Comparison of ENCODE assay signal across 11 cellular contexts in the genomic region with DNA sequence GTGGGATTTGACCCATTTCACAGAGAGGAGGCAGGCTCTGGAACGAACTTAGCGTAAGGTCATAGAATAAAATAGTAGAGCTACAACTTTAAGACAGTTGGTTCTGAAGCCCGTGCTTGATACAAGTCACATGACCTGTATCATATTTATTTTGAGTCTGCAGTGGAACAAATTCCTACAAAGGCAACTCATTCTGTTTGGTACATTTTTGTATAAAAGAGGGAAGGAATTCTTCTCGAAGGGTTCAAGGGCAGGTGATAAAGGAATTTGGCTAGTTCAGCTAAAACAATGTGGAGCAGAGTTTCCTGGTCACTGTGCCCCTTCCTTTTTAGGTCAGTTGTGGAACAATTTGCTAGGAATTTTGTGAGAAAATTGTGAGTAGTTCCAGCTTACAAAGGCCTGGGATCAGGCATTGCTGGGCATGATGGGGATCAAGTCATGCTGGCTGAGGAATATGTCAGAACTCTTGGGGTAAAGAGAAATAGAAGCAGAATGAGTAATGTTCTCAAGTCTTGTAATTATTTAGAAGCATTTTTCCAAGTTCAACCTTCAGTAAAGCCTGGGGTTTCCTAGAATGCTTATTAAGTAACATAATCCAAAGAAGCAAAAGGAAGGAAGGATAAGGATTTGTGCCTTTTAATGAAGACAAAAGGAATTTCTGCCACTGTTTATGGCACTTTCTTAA. TPM values are rescaled to one million over a fixed set of nuclear protein-coding genes. Genes with fewer than 3 reads are reported as not detected.
DNase-seq lines count a peak whose midpoint lies in the region; ATAC-seq and TF ChIP-seq lines count a peak whose summit lies in the region.
"Had no signal": no experiment of that assay in that cellular context is flagged by ENCODE, and none has a peak within 500 bp of the region (broad histone marks: within the 10 kb centered on the region; RNA-seq: fewer than 3 reads in every experiment).

No MANE protein-coding gene starts in this region.

- 40% methylated on average over 4 of the region's 4 CpGs for WGBS in right cardiac atrium
- WGBS in right lobe of liver (ENCODE audit: insufficient coverage, low coverage, low lambda C conversion rate, missing lambda C conversion rate): 23% methylated on average over 4 of the region's 4 CpGs
- 9 to 14% methylated on average over 4 of the region's 4 CpGs for WGBS in aorta, 2 donors

- peak; percentile 30 to 31 for ATAC-seq in right cardiac atrium
- no peak for ATAC-seq in Right ventricle myocardium inferior
- peak; percentile 57 to 69 (median 58) for ATAC-seq in right lobe of liver
- ATAC-seq in aorta (ENCODE audit: low FRiP score): no peak
- no peak for ATAC-seq in activated CD4-positive, CD25-positive, alpha-beta regulatory T cell treated with anti-CD3 and anti-CD28 coated beads, Interleukin-2, amount 50 U/mL, for 24 hours

- H3K9me3 ChIP-seq in right cardiac atrium (ENCODE audit: control insufficient read depth, low read length): no peaks in the 10 kb centered on the region
- no peaks in the 10 kb centered on the region for H3K9me3 ChIP-seq in right lobe of liver
- H3K9me3 ChIP-seq in aorta (ENCODE audit: control insufficient read depth, low read length): no peaks in the 10 kb centered on the region

- H3K36me3 ChIP-seq in right lobe of liver (no peaks in the 10 kb centered on the region), aorta (ENCODE audit: control insufficient read depth in 1 of 2, insufficient read depth in 2 of 2, low read length in 1 of 2) (no peaks in the 10 kb centered on the region)

- H3K4me3 ChIP-seq in right cardiac atrium (ENCODE audit: low read length) (no peak overlapping the region), astrocyte of the spinal cord (ENCODE audit: low read depth, low read length) (no peak overlapping the region), right lobe of liver (no peak overlapping the region), aorta (ENCODE audit: low read length in 2 of 2) (peak overlapping the region in 1 of 2 donors; percentile 26)

- no peak for TF ChIP-seq POLR2A in right lobe of liver (IDR thresholded peaks at IDR 0.05)

- H3K4me1 ChIP-seq in right cardiac atrium (ENCODE audit: control insufficient read depth, insufficient read depth, low read length): peaks cover 13% of the 10 kb centered on the region
- peaks cover 0 to 34% (median 12%) of the 10 kb centered on the region in 4 donors for H3K4me1 ChIP-seq in right lobe of liver
- H3K4me1 ChIP-seq in aorta (ENCODE audit: control insufficient read depth in 1 of 2, insufficient read depth in 2 of 2, low read length in 2 of 2): peaks cover 9 to 12% of the 10 kb centered on the region in 2 donors

- no peak overlapping the region for H3K27ac ChIP-seq in right cardiac atrium (ENCODE audit: low read length)
- peak overlapping the region in 2 of 3 donors; percentile 27 to 56 for H3K27ac ChIP-seq in right lobe of liver
- peak overlapping the region; percentile 67 to 84 for H3K27ac ChIP-seq in aorta (ENCODE audit: low read depth in 1 of 2, low read length in 2 of 2)

- TF ChIP-seq CTCF in astrocyte of the spinal cord (IDR thresholded peaks at IDR 0.05; ENCODE audit: low read depth, low read length) (no peak), right lobe of liver (IDR thresholded peaks at IDR 0.05) (no peak)

- intact Hi-C loops in right cardiac atrium (cut with DNase I) (no loop called here), Right ventricle myocardium inferior (cut with DNase I) (no loop called here), right lobe of liver (cut with DNase I) (no loop called here), aorta (cut with DNase I) (no loop called here)

- no peak for DNase-seq in right cardiac atrium
- no peak for DNase-seq in Right ventricle myocardium inferior (ENCODE audit: missing footprints)
- DNase-seq in astrocyte of the spinal cord (ENCODE audit: low read depth, low spot score): peak; percentile 29
- no peak for DNase-seq in right lobe of liver
- no peak for DNase-seq in aorta
- DNase-seq in NCI-H510A treated with DMSO at 0.1 percent for 48 hours (lab: John Stamatoyannopoulos, UW): no peak
- no peak for DNase-seq in inferior parietal cortex (ENCODE audit: extremely low spot score)
- DNase-seq: amniotic stem cell, NCI-H1417, NCI-H510A had no signal

- in situ Hi-C loops in astrocyte of the spinal cord (cut with HindIII; ENCODE audit: low sequenced_read_pairs): no loop called here

- H3K27me3 ChIP-seq in right cardiac atrium (ENCODE audit: control insufficient read depth, insufficient read depth) (no peaks in the 10 kb centered on the region), right lobe of liver (no peaks in the 10 kb centered on the region), aorta (ENCODE audit: control insufficient read depth in 1 of 2, insufficient read depth in 2 of 2, low read length in 1 of 2) (no peaks in the 10 kb centered on the region)

RNA-seq across cellular contexts. Expression of gene USP3, which starts 19.1 kb away (rescaled TPM):
- total RNA-seq in right cardiac atrium (10 to 100 TPM; 17.6 to 26.0 (median 21.2) TPM), Right ventricle myocardium inferior (13.7 TPM), right lobe of liver (10 to 100 TPM; 21.9 to 33.8 (median 24.8) TPM), aorta (10 to 100 TPM; 46.9 to 60.0 TPM)
- polyA plus RNA-seq in right cardiac atrium (7.8 TPM), aorta (10 to 100 TPM; 16.3 to 28.9 TPM)

Comparison
In these comparisons a context has a peak if more than half of its experiments do, and no peak if none do; other contexts are left out.
1. ATAC-seq: peak in right cardiac atrium (2 of 2) and right lobe of liver (4 of 4); none in Right ventricle myocardium inferior (single experiment), aorta (single experiment) and activated CD4-positive, CD25-positive, alpha-beta regulatory T cell treated with anti-CD3 and anti-CD28 coated beads, Interleukin-2, amount 50 U/mL, for 24 hours (0 of 2).